ENCODE assay signal across 10 cellular contexts in the genomic region with DNA sequence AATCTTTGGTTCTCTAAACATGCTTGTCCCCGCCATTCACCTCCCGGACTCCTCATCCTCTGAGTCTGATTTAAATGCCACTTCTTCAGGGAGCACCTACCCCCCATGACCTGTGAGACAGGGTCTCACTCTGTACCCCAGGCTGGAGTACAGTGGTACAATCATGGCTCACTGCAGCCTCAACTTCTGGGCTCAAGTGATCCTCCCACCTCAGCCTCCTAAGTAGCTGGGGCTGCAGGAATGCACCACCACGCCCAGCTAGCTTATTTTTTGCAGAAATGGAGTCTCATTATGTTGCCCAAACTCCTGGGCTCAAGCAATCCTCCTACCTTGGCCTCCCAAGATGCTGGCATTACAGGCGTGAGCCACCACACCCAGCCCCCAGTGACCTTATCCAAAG. TPM values are rescaled to one million over a fixed set of nuclear protein-coding genes. Genes with fewer than 3 reads are reported as not detected.
"Had no signal": no experiment of that assay in that cellular context is flagged by ENCODE, and none has a peak within 500 bp of the region (broad histone marks: within the 10 kb centered on the region; RNA-seq: fewer than 3 reads in every experiment).

No MANE protein-coding gene starts in this region.

- ATAC-seq: HCT116, K562 had no signal

- H3K27ac Mint-ChIP-seq: HFFc6 had no signal

- H3K9me3 Mint-ChIP-seq: HFFc6 had no signal

- DNase-seq: GM23248, GOT3, H7, HFFc6, IMR-90, KG1 had no signal

- H3K4me3 Mint-ChIP-seq: HFFc6 had no signal

RNA-seq across cellular contexts. Expression of a gene that starts 12.8 kb away (rescaled TPM):
- total RNA-seq: GM23248, H4, H7, HFFc6, HT1080, IMR-90, K562 had no signal
